3 cellular contexts compared by ENCODE assay signal in the genomic region with DNA sequence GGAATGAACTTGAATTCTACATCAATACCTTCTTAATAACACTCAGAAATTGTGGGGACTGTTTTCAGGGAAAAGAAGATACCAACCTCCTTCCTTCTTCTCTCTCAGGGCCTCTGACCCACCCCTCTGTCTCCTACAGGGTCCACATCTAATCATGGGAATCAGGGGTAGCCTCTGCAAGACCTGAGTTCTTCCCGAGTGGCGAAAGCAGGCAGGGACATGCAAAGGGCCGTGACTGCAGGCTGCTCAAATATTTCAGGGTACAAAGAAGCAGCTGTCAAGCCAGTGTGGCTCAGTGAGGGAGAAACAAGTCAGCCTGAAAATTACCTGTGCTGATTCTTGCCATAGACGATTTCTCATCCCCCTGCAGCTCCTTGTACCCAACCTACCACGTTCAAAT.
TF ChIP-seq lines count a peak whose summit lies in the region.

No MANE protein-coding gene starts in this region.

TF ChIP-seq in GM23338, 12 proteins besides CTCF, POLR2A, EP300 and RAD21:
- no peak for TF ChIP-seq NANOG (IDR thresholded peaks at IDR 0.05; ENCODE audit: borderline replicate concordance)
- no peak for TF ChIP-seq STAT1 (IDR thresholded peaks at IDR 0.05; ENCODE audit: unreplicated experiment)
- no peak for TF ChIP-seq REST (IDR thresholded peaks at IDR 0.05; ENCODE audit: unreplicated experiment)
TF ChIP-seq in GM23338: peak in this region for 0.

TF ChIP-seq in H1, 55 proteins besides CTCF, POLR2A, EP300 and RAD21:
- TF ChIP-seq NRF1 (IDR thresholded peaks at IDR 0.05; ENCODE audit: low read depth, low read length): no peak
- no peak for TF ChIP-seq SP2 (IDR thresholded peaks at IDR 0.05; ENCODE audit: low read length)
- no peak for TF ChIP-seq TAF7 (optimal IDR thresholded peaks at IDR 0.05; ENCODE audit: borderline replicate concordance, low read depth, low read length)
- TF ChIP-seq CTBP2 (IDR thresholded peaks at IDR 0.05; ENCODE audit: borderline replicate concordance, insufficient read depth, insufficient read length, low read length): no peak
- TF ChIP-seq SIRT6 (IDR thresholded peaks at IDR 0.05; ENCODE audit: low read length): no peak
- TF ChIP-seq CEBPB (IDR thresholded peaks at IDR 0.05; ENCODE audit: low read depth, low read length): no peak
- TF ChIP-seq FOSL1 (IDR thresholded peaks at IDR 0.05; ENCODE audit: insufficient read depth, low read depth, low read length): no peak
- no peak for TF ChIP-seq KDM1A (IDR thresholded peaks at IDR 0.05; ENCODE audit: borderline replicate concordance, low read length)

TF ChIP-seq in SK-N-SH treated with all-trans-retinoic acid at 6 μM for 48 hours, 23 proteins besides CTCF, POLR2A, EP300 and RAD21:
- TF ChIP-seq PPARA (CRISPR knock-in tag; IDR thresholded peaks at IDR 0.05; ENCODE audit: borderline replicate concordance) (no peak), ZNF565 (CRISPR knock-in tag; conservative IDR thresholded peaks at IDR 0.05; ENCODE audit: low read depth) (no peak), TCF4 (CRISPR knock-in tag; IDR thresholded peaks at IDR 0.05; ENCODE audit: borderline replicate concordance) (no peak), RARB (CRISPR knock-in tag; IDR thresholded peaks at IDR 0.05) (no peak)
